In genomic region chr5:110333384-110333783, GRCh38 we compare ENCODE assay signal across 10 cellular contexts.
DNase-seq lines count a peak whose midpoint lies in the region; ATAC-seq and TF ChIP-seq lines count a peak whose summit lies in the region.
"Had no signal": no experiment of that assay in that cellular context is flagged by ENCODE, and none has a peak within 500 bp of the region (broad histone marks: within the 10 kb centered on the region; RNA-seq: fewer than 3 reads in every experiment).

No MANE protein-coding gene starts in this region.

- no peak for ATAC-seq in DND-41 (ENCODE audit: insufficient read depth, low read depth)
- ATAC-seq in Panc1 = no peak
- no peak for ATAC-seq in GM18511 (IDR thresholded peaks at IDR 0.05; ENCODE audit: unreplicated experiment)
- no peak for ATAC-seq in GM18868 (IDR thresholded peaks at IDR 0.05; ENCODE audit: unreplicated experiment)
- no peak for ATAC-seq in HG02678 (IDR thresholded peaks at IDR 0.05; ENCODE audit: unreplicated experiment)

- no peak overlapping the region for H2BK15ac ChIP-seq in H9 (ENCODE audit: low read depth, low read length)

- H3K79me2 ChIP-seq in DND-41 (ENCODE audit: insufficient read depth, low read length) (no peaks in the 10 kb centered on the region), H9 (ENCODE audit: insufficient read depth, low read length) (no peaks in the 10 kb centered on the region)

- H3K27me3 ChIP-seq in DND-41 (ENCODE audit: insufficient read depth, low read length, poor library complexity) = no peaks in the 10 kb centered on the region
- H3K27me3 ChIP-seq in H9 (ENCODE audit: insufficient read depth, low read length) = no peaks in the 10 kb centered on the region
- H3K27me3 ChIP-seq in Panc1 (ENCODE audit: control insufficient read depth, insufficient read depth, low read length) = no peaks in the 10 kb centered on the region
- no peaks in the 10 kb centered on the region; the same call in 1 of the 2 replicates for H3K27me3 ChIP-seq in iPS DF 6.9 (ENCODE audit: control insufficient read depth, insufficient read depth, low read length)
- H3K27me3 ChIP-seq in tibial artery = no peaks in the 10 kb centered on the region

- POLR2A ChIA-PET in Panc1 (lab: Charles Lee) = no interaction called here

- H3K4me1 Mint-ChIP-seq in H9 = no peaks in the 10 kb centered on the region

- no peaks in the 10 kb centered on the region; the same call in 1 of the 2 replicates for H3K27me3 Mint-ChIP-seq in H9 (ENCODE audit: low read depth)

- H3K4me1 ChIP-seq in DND-41 (ENCODE audit: insufficient read depth, low read length) = no peaks in the 10 kb centered on the region
- H3K4me1 ChIP-seq in H9 (ENCODE audit: insufficient read depth, low read length) = no peaks in the 10 kb centered on the region
- no peaks in the 10 kb centered on the region for H3K4me1 ChIP-seq in Panc1 (ENCODE audit: control insufficient read depth, insufficient read depth, low read length)
- H3K4me1 ChIP-seq in iPS DF 6.9 (ENCODE audit: control insufficient read depth, insufficient read depth, low read length) = no peaks in the 10 kb centered on the region
- no peaks in the 10 kb centered on the region for H3K4me1 ChIP-seq in tibial artery

- BruUV-seq in Panc1 (replicated peaks; lab: Mats Ljungman, UMichigan) = no TSS peak

- H3K79me1 ChIP-seq in H9 (ENCODE audit: insufficient read depth, low read depth, low read length, poor library complexity, severe bottlenecking) = no peaks in the 10 kb centered on the region

- H3K9me3 Mint-ChIP-seq in H9 = peaks cover 0 to 3% of the 10 kb centered on the region in 2 experiments; a peak in 4 of 5 replicates

- H3K14ac ChIP-seq in H9 (ENCODE audit: insufficient read depth, low read length) = no peak overlapping the region

- no peak overlapping the region for H3K18ac ChIP-seq in H9 (ENCODE audit: insufficient read length, low read depth, low read length)

- H4K91ac ChIP-seq in H9 (ENCODE audit: insufficient read length, low read depth, low read length) = no peak overlapping the region

- H2BK12ac ChIP-seq in H9 (ENCODE audit: insufficient read length, low read depth, low read length) = no peak overlapping the region

- H4K20me1 ChIP-seq in DND-41 (ENCODE audit: insufficient read depth, low read length) (no peaks in the 10 kb centered on the region), H9 (ENCODE audit: control insufficient read depth, insufficient read depth, insufficient read length) (no peaks in the 10 kb centered on the region)

- H3K27ac Mint-ChIP-seq in H9 = no peak overlapping the region

- H2BK20ac ChIP-seq in H9 (ENCODE audit: low read depth, low read length, poor library complexity, severe bottlenecking) = no peak overlapping the region

- H3K23ac ChIP-seq in H9 (ENCODE audit: insufficient read length, low read depth, low read length) = no peak overlapping the region

- intact Hi-C loops in Panc1 (cut with micrococcal nuclease; ENCODE audit: unreplicated experiment) (no loop called here), tibial artery (cut with DNase I; ENCODE audit: low total_unique reads) (no loop called here)

- H3K27ac ChIP-seq in DND-41 (ENCODE audit: low read length) (no peak overlapping the region), H9 (ENCODE audit: insufficient read length, low read depth, low read length) (no peak overlapping the region), Panc1 (ENCODE audit: low read length) (no peak overlapping the region), iPS DF 6.9 (ENCODE audit: low read length) (no peak overlapping the region), tibial artery (no peak overlapping the region)

- H4K8ac ChIP-seq in H9 (replicated peaks; ENCODE audit: insufficient read length, low read depth, low read length) = no peak overlapping the region

- no peak overlapping the region for H4K5ac ChIP-seq in H9 (ENCODE audit: insufficient read length, low read depth, low read length)

- H3K9ac ChIP-seq in DND-41 (ENCODE audit: low read depth, low read length) (no peak overlapping the region), H9 (ENCODE audit: extremely low read depth, insufficient read length, low read length) (no peak overlapping the region)

- H3K56ac ChIP-seq in H9 (ENCODE audit: insufficient read length, low read depth, low read length) = no peak overlapping the region

- H3K4me3 ChIP-seq in DND-41 (ENCODE audit: low read depth in 1 of 2, low read length in 2 of 2) = no peak overlapping the region
- no peak overlapping the region for H3K4me3 ChIP-seq in Panc1 (ENCODE audit: low read depth in 2 of 2, low read length in 2 of 2)
- H3K4me3 ChIP-seq in iPS DF 6.9 (ENCODE audit: low read length) = no peak overlapping the region
- H3K4me3 ChIP-seq in tibial artery = no peak overlapping the region

- CTCF ChIA-PET in Panc1 (lab: Charles Lee) = no interaction called here

- H2BK5ac ChIP-seq in H9 (ENCODE audit: insufficient read length, low read length) = no peak overlapping the region

- H2AK5ac ChIP-seq in H9 (ENCODE audit: insufficient read length, low read length) = no peak overlapping the region

- H3K9me3 ChIP-seq in DND-41 (ENCODE audit: insufficient read depth, low read length, severe bottlenecking) = no peaks in the 10 kb centered on the region
- no peaks in the 10 kb centered on the region for H3K9me3 ChIP-seq in H9 (ENCODE audit: control insufficient read depth, low read depth, low read length)
- H3K9me3 ChIP-seq in Panc1 (ENCODE audit: control insufficient read depth, insufficient read depth, low read depth, low read length) = no peaks in the 10 kb centered on the region
- no peaks in the 10 kb centered on the region for H3K9me3 ChIP-seq in iPS DF 6.9 (ENCODE audit: control insufficient read depth, insufficient read depth, low read length)
- no peaks in the 10 kb centered on the region for H3K9me3 ChIP-seq in tibial artery

- H3K4me3 Mint-ChIP-seq in H9 = no peak overlapping the region

- H3K36me3 Mint-ChIP-seq in H9 (ENCODE audit: insufficient read depth in 1 of 3, low read depth in 3 of 3) = peaks cover 0 to 4% (median 4%) of the 10 kb centered on the region in 3 experiments; a peak in 1 of 7 replicates

- H2AFZ ChIP-seq in DND-41 (ENCODE audit: low read depth, low read length) (no peak overlapping the region), H9 (ENCODE audit: low read length) (no peak overlapping the region)

- no CpG with 5 or more reads among the region's 4 CpGs for WGBS in H9 (ENCODE audit: extremely low coverage, insufficient read length, low lambda C conversion rate)
- no CpG with 5 or more reads among the region's 4 CpGs for WGBS in iPS DF 6.9 (ENCODE audit: insufficient coverage, insufficient read length)

- no peaks in the 10 kb centered on the region for H3K23me2 ChIP-seq in H9 (ENCODE audit: insufficient read length, low read depth, low read length, poor library complexity, severe bottlenecking)

- no peak overlapping the region for H3K4me2 ChIP-seq in DND-41 (ENCODE audit: insufficient read depth, low read length)
- H3K4me2 ChIP-seq in H9 (ENCODE audit: insufficient read depth, insufficient read length, low read length) = no peak overlapping the region

- DNase-seq in DND-41 (no peak), H9 (peak; percentile 51), Panc1 (ENCODE audit: low read depth, low spot score) (no peak), iPS DF 6.9 (ENCODE audit: low read depth, low spot score) (peak; percentile 18), tibial artery (no peak)
- DNase-seq: caudate nucleus, NCI-H774 had no signal

- in situ Hi-C loops in Panc1 (cut with HindIII; ENCODE audit: low pct_unique_long_range_greater_than_20kb, low sequenced_read_pairs) = no loop called here

- no peaks in the 10 kb centered on the region for H3K36me3 ChIP-seq in DND-41 (ENCODE audit: insufficient read depth, low read length)
- no peaks in the 10 kb centered on the region for H3K36me3 ChIP-seq in Panc1 (ENCODE audit: control insufficient read depth, insufficient read depth, low read length)
- H3K36me3 ChIP-seq in iPS DF 6.9 (ENCODE audit: control insufficient read depth, insufficient read depth, low read length) = no peaks in the 10 kb centered on the region
- H3K36me3 ChIP-seq in tibial artery = no peaks in the 10 kb centered on the region

- TF ChIP-seq CTCF in DND-41 (IDR thresholded peaks at IDR 0.05; ENCODE audit: borderline replicate concordance, extremely low read depth, low read length, poor library complexity, severe bottlenecking) = peak; percentile 33
- peak; percentile 80 for TF ChIP-seq CTCF in H9 (conservative IDR thresholded peaks at IDR 0.05)
- TF ChIP-seq CTCF in Panc1 (IDR thresholded peaks at IDR 0.05) = peak; percentile 13; the same call in 1 of the 2 replicates
- TF ChIP-seq CTCF in tibial artery (IDR thresholded peaks at IDR 0.05) = no peak

- no peak overlapping the region for H2BK120ac ChIP-seq in H9 (ENCODE audit: low read depth, low read length, poor library complexity, severe bottlenecking)

- no peak overlapping the region for H3K4ac ChIP-seq in H9 (ENCODE audit: low read depth, low read length)

- H3T11ph ChIP-seq in H9 (ENCODE audit: low read length) = no peak overlapping the region

Comparison
In these comparisons a context has a peak if more than half of its experiments do, and no peak if none do; other contexts are left out.
1. DNase-seq: peak in H9 (single experiment) and iPS DF 6.9 (single experiment); none in DND-41 (single experiment), Panc1 (single experiment) and tibial artery (0 of 2).
2. CTCF ChIP-seq: peak in DND-41 (single experiment), H9 (single experiment) and Panc1 (single experiment); none in tibial artery (0 of 2).